In the genomic region with DNA sequence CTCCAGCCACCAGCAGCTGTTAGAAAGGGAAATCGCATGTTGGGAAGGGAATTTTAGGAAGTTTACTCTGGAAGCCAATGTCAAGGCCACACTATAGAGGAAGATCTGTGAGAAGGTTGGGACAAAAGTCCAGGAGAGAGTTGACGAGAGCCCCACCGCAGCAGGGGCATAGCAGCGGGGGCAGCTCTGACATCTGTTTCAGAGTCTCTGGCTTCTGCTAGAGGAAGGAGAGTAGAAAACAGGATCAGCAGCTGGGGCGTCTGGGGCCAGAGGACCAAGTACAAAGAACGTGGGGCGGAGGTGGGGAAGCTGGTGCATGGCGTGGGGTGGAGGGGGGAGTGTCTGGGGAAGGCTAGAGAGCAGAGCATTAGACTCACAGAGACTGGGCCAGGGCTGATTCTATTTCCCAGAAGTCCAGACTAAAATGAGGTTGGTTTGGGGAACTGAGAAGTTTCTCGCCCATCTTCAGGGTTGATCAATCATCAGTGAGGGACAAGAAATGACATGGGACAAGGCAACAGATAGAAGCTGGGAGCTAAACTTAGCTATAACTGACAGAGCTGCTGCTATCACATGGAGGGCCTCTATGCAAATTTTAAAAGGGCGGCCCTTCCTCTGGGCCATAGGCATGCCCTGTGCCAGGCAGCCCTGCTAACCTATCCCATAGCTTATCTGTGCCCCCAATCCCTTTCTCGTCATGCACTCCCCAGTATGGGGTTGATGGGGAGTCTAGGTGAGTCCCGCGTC, we compare ENCODE assay signal across 8 cellular contexts. TPM values are rescaled to one million over a fixed set of nuclear protein-coding genes. Genes with fewer than 3 reads are reported as not detected.
DNase-seq lines count a peak whose midpoint lies in the region; ATAC-seq and TF ChIP-seq lines count a peak whose summit lies in the region.

No MANE protein-coding gene starts in this region.

- no peak for DNase-seq in activated CD4-positive, alpha-beta T cell treated with anti-CD3 and anti-CD28 coated beads, Interleukin-2, amount 10 ng/mL, durations not matched to agents 7 days and 5 days
- no peak for DNase-seq in activated CD4-positive, alpha-beta T cell treated with anti-CD3 and anti-CD28 coated beads for 1 hour
- no peak for DNase-seq in HCT116 (ENCODE audit: low read depth, low spot score)
- peak; percentile 24 for DNase-seq in NCI-H1048 (lab: John Stamatoyannopoulos, UW)
- no peak for DNase-seq in choroid plexus epithelial cell (ENCODE audit: low read depth)
- no peak for DNase-seq in neuronal stem cell (ENCODE audit: low spot score)
- no peak for DNase-seq in dermis blood vessel endothelial cell
- DNase-seq in inferior parietal cortex (ENCODE audit: extremely low spot score) = no peak

- peak overlapping the region; percentile 67 for H3K27ac Mint-ChIP-seq in activated CD4-positive, alpha-beta T cell treated with anti-CD3 and anti-CD28 coated beads, Interleukin-2, amount 10 ng/mL, durations not matched to agents 7 days and 5 days

- peak overlapping the region; percentile 86 for H2AK5ac ChIP-seq in neuronal stem cell (ENCODE audit: low read depth, low read length)

- no peak overlapping the region for H2BK15ac ChIP-seq in neuronal stem cell (ENCODE audit: low read length)

- H3K27ac ChIP-seq in HCT116 (ENCODE audit: low read depth, low read length) (peak overlapping the region; percentile 75), neuronal stem cell (replicated peaks; ENCODE audit: low read length) (no peak overlapping the region)

- no peak for TF ChIP-seq RAD21 in HCT116 (IDR thresholded peaks at IDR 0.05; ENCODE audit: low read depth)

- H3K9me3 Mint-ChIP-seq in activated CD4-positive, alpha-beta T cell treated with anti-CD3 and anti-CD28 coated beads, Interleukin-2, amount 10 ng/mL, durations not matched to agents 7 days and 5 days = no peaks in the 10 kb centered on the region

- H4K8ac ChIP-seq in neuronal stem cell (ENCODE audit: low read depth, low read length) = peak overlapping the region; percentile 21

- peak overlapping the region; percentile 60 to 77 for H3K4me3 ChIP-seq in HCT116 (replicated peaks in 1 of 2; ENCODE audit: low read depth in 1 of 2, low read length in 2 of 2)
- peak overlapping the region; percentile 89 for H3K4me3 ChIP-seq in choroid plexus epithelial cell (ENCODE audit: low read depth, low read length)
- H3K4me3 ChIP-seq in neuronal stem cell (ENCODE audit: low read length in 2 of 2) = peak overlapping the region; percentile 85 to 89

- H3K9ac ChIP-seq in HCT116 (ENCODE audit: low read length) (peak overlapping the region; percentile 79), neuronal stem cell (ENCODE audit: low read depth, low read length, poor library complexity) (no peak overlapping the region)

- no peak overlapping the region for H3K4ac ChIP-seq in neuronal stem cell (ENCODE audit: low read length)

- peaks cover 6% of the 10 kb centered on the region for H3K79me1 ChIP-seq in neuronal stem cell (ENCODE audit: low read depth, low read length)

- no peaks in the 10 kb centered on the region for H3K9me2 ChIP-seq in HCT116 (ENCODE audit: insufficient read depth)

- H3K9me3 ChIP-seq in HCT116 (ENCODE audit: control insufficient read depth in 1 of 2, insufficient read depth in 1 of 2, low read depth in 1 of 2, low read length in 2 of 2) (no peaks in the 10 kb centered on the region), neuronal stem cell (replicated peaks in 1 of 2; ENCODE audit: control insufficient read depth in 2 of 2, insufficient read depth in 1 of 2, low read depth in 1 of 2, low read length in 2 of 2) (no peaks in the 10 kb centered on the region)

- ATAC-seq in HCT116 = peak; percentile 20

- H3K4me1 Mint-ChIP-seq in activated CD4-positive, alpha-beta T cell treated with anti-CD3 and anti-CD28 coated beads, Interleukin-2, amount 10 ng/mL, durations not matched to agents 7 days and 5 days = peaks cover 22% of the 10 kb centered on the region

- peak overlapping the region; percentile 78 for H2AFZ ChIP-seq in HCT116 (ENCODE audit: low read depth, low read length, poor library complexity, severe bottlenecking)
- H2AFZ ChIP-seq in neuronal stem cell (ENCODE audit: low read length) = peak overlapping the region; percentile 99

- H3K18ac ChIP-seq in neuronal stem cell (ENCODE audit: low read length) = peak overlapping the region; percentile 77

- H4K20me1 ChIP-seq in HCT116 (ENCODE audit: insufficient read depth) = no peaks in the 10 kb centered on the region

- POLR2A ChIA-PET in activated CD4-positive, alpha-beta T cell treated with anti-CD3 and anti-CD28 coated beads, Interleukin-2, amount 10 ng/mL, durations not matched to agents 7 days and 5 days (lab: Charles Lee) = no interaction called here
- POLR2A ChIA-PET in HCT116 (lab: Charles Lee) = interaction anchor here (0.6 kb wide), 1 partner anchor 23 kb away, joined by 3 read pairs; no protein-coding TSS in a partner anchor

- H3K79me2 ChIP-seq in HCT116 (ENCODE audit: insufficient read depth, low read length) = no peaks in the 10 kb centered on the region; the same call in 1 of the 2 replicates

- no peak overlapping the region for H2BK120ac ChIP-seq in neuronal stem cell (ENCODE audit: low read depth, low read length)

- TF ChIP-seq CTCF in HCT116 (IDR thresholded peaks at IDR 0.05 in 2 of 3, conservative IDR thresholded peaks at IDR 0.05 in 1 of 3; ENCODE audit: borderline replicate concordance in 1 of 3, insufficient read depth in 1 of 3, low read depth in 2 of 3, low read length in 2 of 3) (no peak), choroid plexus epithelial cell (conservative IDR thresholded peaks at IDR 0.05; ENCODE audit: low read depth, low read length) (no peak)

- no TSS peak for BruUV-seq in HCT116 (replicated peaks; lab: Mats Ljungman, UMichigan)

- no peak overlapping the region for H3K14ac ChIP-seq in neuronal stem cell (ENCODE audit: low read length)

- peaks cover 1 to 7% of the 10 kb centered on the region in 2 experiments; a peak in 2 of 4 replicates for H3K36me3 ChIP-seq in HCT116 (ENCODE audit: control insufficient read depth in 1 of 2, insufficient read depth in 2 of 2, low read length in 2 of 2)
- peaks cover 2 to 21% of the 10 kb centered on the region in 2 donors for H3K36me3 ChIP-seq in neuronal stem cell (replicated peaks in 1 of 2; ENCODE audit: control insufficient read depth in 2 of 2, insufficient read depth in 2 of 2, low read length in 2 of 2)

- no peak overlapping the region for H4K91ac ChIP-seq in neuronal stem cell (ENCODE audit: low read depth, low read length, poor library complexity)

- H2BK5ac ChIP-seq in neuronal stem cell (ENCODE audit: low read length) = no peak overlapping the region

- H3K4me1 ChIP-seq in HCT116 (ENCODE audit: control insufficient read depth in 1 of 2, insufficient read depth in 2 of 2, low read length in 2 of 2) (peaks cover 7 to 20% of the 10 kb centered on the region in 2 experiments), neuronal stem cell (ENCODE audit: control insufficient read depth in 2 of 2, insufficient read depth in 1 of 2, low read depth in 1 of 2, low read length in 2 of 2) (peaks cover 0 to 4% of the 10 kb centered on the region in 2 donors)

- peak overlapping the region; percentile 94 for H3K4me3 Mint-ChIP-seq in activated CD4-positive, alpha-beta T cell treated with anti-CD3 and anti-CD28 coated beads, Interleukin-2, amount 10 ng/mL, durations not matched to agents 7 days and 5 days

- peak overlapping the region; percentile 100 for H3K4me2 ChIP-seq in HCT116 (ENCODE audit: low read length)
- peak overlapping the region; percentile 65 for H3K4me2 ChIP-seq in neuronal stem cell (ENCODE audit: insufficient read depth, low read length, poor library complexity, severe bottlenecking)

- H3K36me3 Mint-ChIP-seq in activated CD4-positive, alpha-beta T cell treated with anti-CD3 and anti-CD28 coated beads, Interleukin-2, amount 10 ng/mL, durations not matched to agents 7 days and 5 days (ENCODE audit: low read depth) = peaks cover 15% of the 10 kb centered on the region

- peak overlapping the region; percentile 60 for H3K23ac ChIP-seq in neuronal stem cell (ENCODE audit: low read depth, low read length, poor library complexity)

- no CpG with 5 or more reads among the region's 13 CpGs for WGBS in neuronal stem cell (ENCODE audit: extremely low coverage in 2 of 2, insufficient read length in 2 of 2, insufficient replicate concordance in 1 of 2), 2 donors

- TF ChIP-seq POLR2A in HCT116 (IDR thresholded peaks at IDR 0.05; ENCODE audit: borderline replicate concordance, extremely low read depth, insufficient read depth, insufficient read length) = no peak

- RAD21 ChIA-PET in HCT116 (lab: Charles Lee; ENCODE audit: low non-redundant PET in 1 of 2, low total read pairs in 2 of 2, uncharacterized antibody in 2 of 2, unreplicated experiment in 2 of 2) = interaction anchor here in 1 of 2 experiments (0.6 kb wide), 1 partner anchor 26 kb away, joined by 3 read pairs; no protein-coding TSS in a partner anchor

- CTCF ChIA-PET in activated CD4-positive, alpha-beta T cell treated with anti-CD3 and anti-CD28 coated beads, Interleukin-2, amount 10 ng/mL, durations not matched to agents 7 days and 5 days (lab: Charles Lee) = interaction anchor here (0.6 to 2.0 kb wide), 7 partner anchors 9 to 33 kb away, joined by 3 to 7 read pairs (median 3); no protein-coding TSS in a partner anchor
- CTCF ChIA-PET in HCT116 (lab: Charles Lee) = interaction anchor here (1.2 to 1.8 kb wide), 2 partner anchors 12 to 21 kb away, joined by 5 to 10 read pairs; no protein-coding TSS in a partner anchor

- H3K27me3 Mint-ChIP-seq in activated CD4-positive, alpha-beta T cell treated with anti-CD3 and anti-CD28 coated beads, Interleukin-2, amount 10 ng/mL, durations not matched to agents 7 days and 5 days = no peaks in the 10 kb centered on the region

- intact Hi-C loops in HCT116 (cut with micrococcal nuclease) = loop anchor here (1.0 kb wide), 1 partner anchor 22 kb away; no protein-coding TSS in a partner anchor

- H2BK12ac ChIP-seq in neuronal stem cell (ENCODE audit: low read length) = peak overlapping the region; percentile 50

- H3K27me3 ChIP-seq in HCT116 (ENCODE audit: insufficient read depth, low read length) (no peaks in the 10 kb centered on the region), neuronal stem cell (ENCODE audit: control insufficient read depth in 3 of 3, insufficient read depth in 3 of 3, low read depth in 1 of 3, low read length in 3 of 3) (peaks cover 0 to 2% (median 0%) of the 10 kb centered on the region in 3 experiments)

RNA-seq across cellular contexts. Expression of gene RABEP2, which starts 1.2 kb away (rescaled TPM):
- 10 to 100 TPM; 16.8 to 21.1 TPM for total RNA-seq in activated CD4-positive, alpha-beta T cell treated with anti-CD3 and anti-CD28 coated beads, Interleukin-2, amount 10 ng/mL, durations not matched to agents 7 days and 5 days
- total RNA-seq in HCT116 (2021; ENCODE audit: unreplicated experiment) (13.4 TPM), dermis blood vessel endothelial cell (61.1 and 74.8 TPM in 2 replicates)
- 8.6 and 10.0 TPM in 2 replicates for polyA plus RNA-seq in HCT116 (2012)
- 5.9 TPM for polyA plus RNA-seq in neuronal stem cell (2013, experiment 1 of 2)
- polyA plus RNA-seq in neuronal stem cell (2013, experiment 2 of 2) = 5.4 TPM

RNA-seq across cellular contexts. Expression of gene CD19, which starts 7.9 kb away (rescaled TPM):
- under 1 TPM in 1 of 2 experiments, not detected in 1; 0.12 TPM for total RNA-seq in activated CD4-positive, alpha-beta T cell treated with anti-CD3 and anti-CD28 coated beads, Interleukin-2, amount 10 ng/mL, durations not matched to agents 7 days and 5 days
- total RNA-seq in HCT116 (2021; ENCODE audit: unreplicated experiment) (0.27 TPM), dermis blood vessel endothelial cell (not detected in 2 replicates)
- 0.05 and 0.09 TPM in 2 replicates for polyA plus RNA-seq in HCT116 (2012)
- polyA plus RNA-seq in neuronal stem cell (2013, experiment 1 of 2) = 0.21 TPM
- 0.14 TPM for polyA plus RNA-seq in neuronal stem cell (2013, experiment 2 of 2)

RNA-seq across cellular contexts. Expression of gene NFATC2IP, which starts 26.9 kb away (rescaled TPM):
- 100 to 1,000 TPM; 114 to 130 TPM for total RNA-seq in activated CD4-positive, alpha-beta T cell treated with anti-CD3 and anti-CD28 coated beads, Interleukin-2, amount 10 ng/mL, durations not matched to agents 7 days and 5 days
- total RNA-seq in HCT116 (2021; ENCODE audit: unreplicated experiment) = 41.4 TPM
- 30.4 and 34.6 TPM in 2 replicates for polyA plus RNA-seq in HCT116 (2012)
- polyA plus RNA-seq in neuronal stem cell (2013, experiment 1 of 2) = 22.8 TPM
- polyA plus RNA-seq in neuronal stem cell (2013, experiment 2 of 2) = 23.4 TPM
- 26.8 and 30.0 TPM in 2 replicates for total RNA-seq in dermis blood vessel endothelial cell

RNA-seq across cellular contexts. Expression of gene ATP2A1, which starts 45.5 kb away (rescaled TPM):
- 1 to 10 TPM; 1.3 to 2.7 TPM for total RNA-seq in activated CD4-positive, alpha-beta T cell treated with anti-CD3 and anti-CD28 coated beads, Interleukin-2, amount 10 ng/mL, durations not matched to agents 7 days and 5 days
- total RNA-seq in HCT116 (2021; ENCODE audit: unreplicated experiment) (10.3 TPM), dermis blood vessel endothelial cell (not detected in 2 replicates)
- 5.5 and 7.0 TPM in 2 replicates for polyA plus RNA-seq in HCT116 (2012)
- 1.9 TPM for polyA plus RNA-seq in neuronal stem cell (2013, experiment 1 of 2)
- polyA plus RNA-seq in neuronal stem cell (2013, experiment 2 of 2) = 1.7 TPM

RNA-seq across cellular contexts. Expression of gene SPNS1, which starts 50.8 kb away (rescaled TPM):
- 10 to 100 TPM; 24.8 to 26.1 TPM for total RNA-seq in activated CD4-positive, alpha-beta T cell treated with anti-CD3 and anti-CD28 coated beads, Interleukin-2, amount 10 ng/mL, durations not matched to agents 7 days and 5 days
- total RNA-seq in HCT116 (2021; ENCODE audit: unreplicated experiment) (32.3 TPM), dermis blood vessel endothelial cell (33.4 and 49.7 TPM in 2 replicates)
- polyA plus RNA-seq in HCT116 (2012) = 16.7 and 23.2 TPM in 2 replicates
- polyA plus RNA-seq in neuronal stem cell (2013, experiment 1 of 2) = 21.5 TPM
- polyA plus RNA-seq in neuronal stem cell (2013, experiment 2 of 2) = 21.8 TPM
